20 cellular contexts compared by ENCODE assay signal in the genomic region with DNA sequence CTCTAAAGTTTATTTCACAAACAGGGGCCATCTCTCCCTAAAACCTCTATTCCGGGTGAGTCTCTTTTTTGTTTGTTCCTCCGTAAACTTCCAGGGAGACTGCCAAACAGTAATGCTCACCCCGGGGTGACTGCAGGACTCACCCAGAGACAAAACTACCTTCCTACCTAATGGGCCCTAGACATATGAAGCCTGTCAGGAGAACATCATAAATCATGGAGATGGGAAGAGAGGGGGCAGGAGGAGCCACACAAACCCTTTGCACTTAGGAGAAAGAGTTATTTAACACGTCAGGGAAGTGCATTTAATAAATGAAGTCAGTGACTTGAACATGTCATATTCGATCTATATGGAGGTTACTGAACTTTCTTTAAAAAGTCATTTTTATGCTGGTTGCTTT.
"Had no signal": no experiment of that assay in that cellular context is flagged by ENCODE, and none has a peak within 500 bp of the region (broad histone marks: within the 10 kb centered on the region; RNA-seq: fewer than 3 reads in every experiment).

No MANE protein-coding gene starts in this region.

- H3K27me3 ChIP-seq: ovary, tibial nerve had no signal

- H3K36me3 ChIP-seq: ovary, tibial nerve had no signal

- H3K27ac ChIP-seq: ovary, tibial nerve had no signal

- ATAC-seq: activated CD8-positive, alpha-beta T cell treated with anti-CD3 and anti-CD28 coated beads, Interleukin-2, amount 10 ng/mL, durations not matched to agents 7 days and 5 days; activated naive CD4-positive, alpha-beta T cell treated with anti-CD3 and anti-CD28 coated beads, Interleukin-2, amount 50 U/mL, for 72 hours; activated T-cell treated with anti-CD3 and anti-CD28 coated beads, Interleukin-2, amount 50 U/mL, for 72 hours; esophagus mucosa; left ventricle myocardium superior had no signal

- H3K9me3 Mint-ChIP-seq: activated B cell treated with CpG ODN at 0.5 μM for 24 hours had no signal

- H3K4me3 ChIP-seq: ovary, tibial nerve had no signal

- H3K27me3 Mint-ChIP-seq: activated B cell treated with CpG ODN at 0.5 μM for 24 hours had no signal

- DNase-seq: activated B cell treated with CpG ODN at 0.5 μM for 24 hours; activated CD4-positive, alpha-beta T cell treated with anti-CD3 and anti-CD28 coated beads for 48 hours; activated CD8-positive, alpha-beta memory T cell treated with anti-CD3 and anti-CD28 coated beads, Interleukin-2, amount 50 U/mL, for 48 hours; activated CD8-positive, alpha-beta T cell treated with anti-CD3 and anti-CD28 coated beads, Interleukin-2, amount 10 ng/mL, durations not matched to agents 7 days and 5 days; activated gamma-delta T cell; activated T-cell treated with anti-CD3 and anti-CD28 coated beads, Interleukin-2, amount 50 U/mL, for 72 hours; amniotic stem cell; hippocampal formation; kidney; left ventricle myocardium superior; mesendoderm; ovary; stimulated activated CD4-positive, alpha-beta T cell treated with anti-CD3 and anti-CD28 coated beads, Interleukin-15, amount 100 ng/mL, for 24 hours; stimulated activated CD4-positive, alpha-beta T cell treated with anti-CD3 and anti-CD28 coated beads, Interleukin-4, amount 100 ng/mL, for 1 hour; stimulated activated naive CD4-positive, alpha-beta T cell; substantia nigra; T-helper 2 cell had no signal

- H3K9me3 ChIP-seq: ovary, tibial nerve had no signal

- H3K27ac Mint-ChIP-seq: activated B cell treated with CpG ODN at 0.5 μM for 24 hours; activated CD8-positive, alpha-beta T cell treated with anti-CD3 and anti-CD28 coated beads, Interleukin-2, amount 10 ng/mL, durations not matched to agents 7 days and 5 days; activated naive CD4-positive, alpha-beta T cell treated with anti-CD3 and anti-CD28 coated beads, Interleukin-2, amount 50 U/mL, for 72 hours; activated T-cell treated with anti-CD3 and anti-CD28 coated beads, Interleukin-2, amount 50 U/mL, for 72 hours had no signal

- H3K4me3 Mint-ChIP-seq: activated B cell treated with CpG ODN at 0.5 μM for 24 hours; activated CD8-positive, alpha-beta T cell treated with anti-CD3 and anti-CD28 coated beads, Interleukin-2, amount 10 ng/mL, durations not matched to agents 7 days and 5 days; activated T-cell treated with anti-CD3 and anti-CD28 coated beads, Interleukin-2, amount 50 U/mL, for 72 hours had no signal

- H3K36me3 Mint-ChIP-seq: activated naive CD4-positive, alpha-beta T cell treated with anti-CD3 and anti-CD28 coated beads, Interleukin-2, amount 50 U/mL, for 72 hours had no signal
